In the genomic region with DNA sequence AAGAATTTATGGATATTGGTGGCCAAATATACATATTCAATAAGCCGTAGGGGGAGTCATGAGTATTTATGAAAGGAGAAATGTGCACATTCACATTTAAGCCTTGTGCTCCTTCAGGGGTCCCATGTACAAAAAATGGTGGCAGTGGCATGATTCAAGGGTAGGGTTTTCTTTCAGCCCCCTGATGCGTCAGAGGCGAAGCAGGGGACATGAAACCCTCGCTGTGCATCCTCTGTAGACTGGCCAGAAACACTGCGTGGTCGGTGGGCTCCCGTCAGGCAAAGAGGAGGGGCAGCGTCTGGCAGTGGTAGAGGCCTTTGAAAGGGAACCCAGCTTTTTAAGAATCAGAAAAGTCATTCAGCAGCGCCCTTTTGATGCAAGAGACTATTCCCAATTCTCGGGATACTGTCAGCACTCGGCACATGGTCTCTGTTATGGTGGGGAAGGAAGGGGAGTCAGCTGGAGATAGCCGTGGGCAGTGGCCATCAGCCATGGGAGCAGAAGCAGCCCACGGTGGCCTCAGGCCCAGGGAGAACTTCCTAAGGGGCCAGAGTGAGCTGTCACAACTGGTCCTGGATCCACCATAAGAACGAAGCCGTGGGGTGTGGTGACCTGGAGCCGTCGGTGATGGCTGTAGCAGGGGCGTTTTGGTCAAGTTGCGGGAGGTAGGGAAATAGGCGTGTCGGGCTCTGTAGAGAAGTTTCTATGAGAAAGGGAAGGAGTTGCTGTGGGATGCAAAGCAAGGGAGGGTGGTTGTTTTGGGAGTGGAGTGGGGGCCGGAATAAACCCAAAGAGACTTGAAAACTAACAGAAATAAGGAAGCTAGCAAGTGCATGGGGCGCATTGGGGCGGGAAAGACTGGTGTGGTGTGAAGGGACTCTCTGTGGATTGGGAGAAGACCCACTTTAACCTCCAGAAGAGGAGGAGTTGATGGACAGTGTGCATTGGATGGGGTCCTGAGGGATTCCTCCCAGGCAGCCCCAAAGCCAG, we compare ENCODE assay signal across 1 cellular context.
TF ChIP-seq lines count a peak whose summit lies in the region.

No MANE protein-coding gene starts in this region.

TF ChIP-seq in IMR-90, 13 proteins besides CTCF, POLR2A, EP300 and RAD21:
- TF ChIP-seq RFX5 (IDR thresholded peaks at IDR 0.05; ENCODE audit: low read depth, low read length) (no peak), BHLHE40 (IDR thresholded peaks at IDR 0.05; ENCODE audit: low read depth, low read length) (no peak), MXI1 (IDR thresholded peaks at IDR 0.05; ENCODE audit: borderline replicate concordance, low read depth, low read length) (no peak), MAZ (IDR thresholded peaks at IDR 0.05; ENCODE audit: borderline replicate concordance, low read depth, low read length) (no peak), FOS (IDR thresholded peaks at IDR 0.05; ENCODE audit: low read depth, low read length) (no peak), MAFK (IDR thresholded peaks at IDR 0.05; ENCODE audit: low read depth, low read length) (no peak), RCOR1 (IDR thresholded peaks at IDR 0.05; ENCODE audit: insufficient replicate concordance, low read length) (no peak), CHD1 (IDR thresholded peaks at IDR 0.05; ENCODE audit: low read depth, low read length) (no peak), SMC3 (IDR thresholded peaks at IDR 0.05; ENCODE audit: low read depth, low read length) (no peak), NFE2L2 (IDR thresholded peaks at IDR 0.05; ENCODE audit: low read depth, low read length) (no peak), CEBPB (IDR thresholded peaks at IDR 0.05; ENCODE audit: low read depth, low read length) (no peak)
- TF ChIP-seq, protein P1, sequence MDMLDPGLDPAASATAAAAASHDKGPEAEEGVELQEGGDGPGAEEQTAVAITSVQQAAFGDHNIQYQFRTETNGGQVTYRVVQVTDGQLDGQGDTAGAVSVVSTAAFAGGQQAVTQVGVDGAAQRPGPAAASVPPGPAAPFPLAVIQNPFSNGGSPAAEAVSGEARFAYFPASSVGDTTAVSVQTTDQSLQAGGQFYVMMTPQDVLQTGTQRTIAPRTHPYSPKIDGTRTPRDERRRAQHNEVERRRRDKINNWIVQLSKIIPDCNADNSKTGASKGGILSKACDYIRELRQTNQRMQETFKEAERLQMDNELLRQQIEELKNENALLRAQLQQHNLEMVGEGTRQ (IDR thresholded peaks at IDR 0.05; ENCODE audit: low read depth, low read length): no peak
- TF ChIP-seq, protein P2, sequence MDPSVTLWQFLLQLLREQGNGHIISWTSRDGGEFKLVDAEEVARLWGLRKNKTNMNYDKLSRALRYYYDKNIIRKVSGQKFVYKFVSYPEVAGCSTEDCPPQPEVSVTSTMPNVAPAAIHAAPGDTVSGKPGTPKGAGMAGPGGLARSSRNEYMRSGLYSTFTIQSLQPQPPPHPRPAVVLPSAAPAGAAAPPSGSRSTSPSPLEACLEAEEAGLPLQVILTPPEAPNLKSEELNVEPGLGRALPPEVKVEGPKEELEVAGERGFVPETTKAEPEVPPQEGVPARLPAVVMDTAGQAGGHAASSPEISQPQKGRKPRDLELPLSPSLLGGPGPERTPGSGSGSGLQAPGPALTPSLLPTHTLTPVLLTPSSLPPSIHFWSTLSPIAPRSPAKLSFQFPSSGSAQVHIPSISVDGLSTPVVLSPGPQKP (IDR thresholded peaks at IDR 0.05; ENCODE audit: borderline replicate concordance, low read depth, low read length): no peak
